In genomic region chr1:65148548-65149390, GRCh38 we compare ENCODE assay signal across 8 cellular contexts. TPM values are rescaled to one million over a fixed set of nuclear protein-coding genes. Genes with fewer than 3 reads are reported as not detected.
DNase-seq lines count a peak whose midpoint lies in the region; ATAC-seq lines count a peak whose summit lies in the region.

No MANE protein-coding gene starts in this region.

- WGBS in mesodermal cell (ENCODE audit: insufficient coverage in 2 of 2), 2 experiments, result 0% methylated on average over 41 to 62 of the region's 75 CpGs

- H3K27ac ChIP-seq in mesodermal cell (ENCODE audit: low read depth, low read length, severe bottlenecking), result no peak overlapping the region

- H3K36me3 Mint-ChIP-seq in activated CD4-positive, alpha-beta T cell treated with anti-CD3 and anti-CD28 coated beads for 36 hours (ENCODE audit: low read depth), result peaks cover 18% of the 10 kb centered on the region

- peak; percentile 78 for ATAC-seq in activated CD4-positive, alpha-beta T cell treated with anti-CD3 and anti-CD28 coated beads for 36 hours

- peak overlapping the region; percentile 82 for H3K27ac Mint-ChIP-seq in activated CD4-positive, alpha-beta T cell treated with anti-CD3 and anti-CD28 coated beads for 36 hours

- peak overlapping the region; percentile 85 for H3K4me3 Mint-ChIP-seq in activated CD4-positive, alpha-beta T cell treated with anti-CD3 and anti-CD28 coated beads for 36 hours

- POLR2A ChIA-PET in activated CD4-positive, alpha-beta T cell treated with anti-CD3 and anti-CD28 coated beads for 36 hours (lab: Charles Lee), result no interaction called here

- peaks cover 11% of the 10 kb centered on the region for H3K4me1 ChIP-seq in HAP-1
- H3K4me1 ChIP-seq in endocrine pancreas (ENCODE audit: control insufficient read depth, insufficient read depth, low read length), result no peaks in the 10 kb centered on the region
- peaks cover 5% of the 10 kb centered on the region for H3K4me1 ChIP-seq in mesodermal cell (ENCODE audit: control insufficient read depth, insufficient read depth, low read length, poor library complexity, severe bottlenecking)

- intact Hi-C loops in activated CD4-positive, alpha-beta T cell treated with anti-CD3 and anti-CD28 coated beads for 36 hours (cut with DNase I, micrococcal nuclease), result loop anchor here (1.0 to 10.0 kb wide), 10 partner anchors 60 to 1556 kb away; partner anchors contain the start of gene PGM1 (in 1 of the 2)

- CTCF ChIA-PET in activated CD4-positive, alpha-beta T cell treated with anti-CD3 and anti-CD28 coated beads for 36 hours (lab: Charles Lee), result interaction anchor here (0.9 to 1.1 kb wide), 2 partner anchors 71 to 86 kb away, joined by 4 to 6 read pairs; no protein-coding TSS in a partner anchor

- H3K36me3 ChIP-seq in HAP-1 (replicated peaks) (no peaks in the 10 kb centered on the region), endocrine pancreas (ENCODE audit: control insufficient read depth, insufficient read depth, low read length) (no peaks in the 10 kb centered on the region), mesodermal cell (ENCODE audit: control insufficient read depth, insufficient read depth, low read length) (no peaks in the 10 kb centered on the region)

- peak overlapping the region; percentile 48 for H3K9ac ChIP-seq in endocrine pancreas (ENCODE audit: control insufficient read depth, insufficient read depth, low read length)

- H3K27me3 ChIP-seq in HAP-1 (ENCODE audit: low read depth) (peaks cover 7% of the 10 kb centered on the region), endocrine pancreas (ENCODE audit: control insufficient read depth, insufficient read depth, low read length) (no peaks in the 10 kb centered on the region)

- H3K4me3 ChIP-seq in HAP-1 (peak overlapping the region; percentile 45), endocrine pancreas (ENCODE audit: control insufficient read depth, insufficient read depth, low read length) (peak overlapping the region; percentile 41), mesodermal cell (ENCODE audit: extremely low read depth, insufficient read depth, low read length, poor library complexity, severe bottlenecking) (peak overlapping the region; percentile 64)

- H3K9me3 ChIP-seq in HAP-1 (no peaks in the 10 kb centered on the region), endocrine pancreas (ENCODE audit: control insufficient read depth, low read length) (no peaks in the 10 kb centered on the region), mesodermal cell (ENCODE audit: control insufficient read depth, low read length) (no peaks in the 10 kb centered on the region)

- peaks cover 15% of the 10 kb centered on the region for H3K4me1 Mint-ChIP-seq in activated CD4-positive, alpha-beta T cell treated with anti-CD3 and anti-CD28 coated beads for 36 hours

- DNase-seq in NCI-H2107 treated with DMSO at 0.1 percent for 48 hours (lab: John Stamatoyannopoulos, UW; ENCODE audit: unreplicated experiment) (peak; percentile 22), NCI-H2107 (lab: John Stamatoyannopoulos, UW) (no peak), HAP-1 (ENCODE audit: low spot score in 2 of 2) (peak; percentile 16 to 62), LHCN-M2 (ENCODE audit: low read depth) (peak; percentile 60)
- DNase-seq in activated CD4-positive, alpha-beta T cell treated with anti-CD3 and anti-CD28 coated beads for 36 hours, result peak; percentile 88
- DNase-seq in stimulated activated naive CD4-positive, alpha-beta T cell treated with Interleukin-2 at 50 U/mL for 16 hours (lab: John Stamatoyannopoulos, UW), result peak; percentile 6

- peaks cover 43% of the 10 kb centered on the region for H3K27me3 Mint-ChIP-seq in activated CD4-positive, alpha-beta T cell treated with anti-CD3 and anti-CD28 coated beads for 36 hours

- no peaks in the 10 kb centered on the region for H3K9me3 Mint-ChIP-seq in activated CD4-positive, alpha-beta T cell treated with anti-CD3 and anti-CD28 coated beads for 36 hours (ENCODE audit: low read depth)

- in situ Hi-C loops in HAP-1 (cut with MboI; ENCODE audit: low sequenced_read_pairs), result loop anchor here (5.0 kb wide), 1 partner anchor 81 kb away; no protein-coding TSS in a partner anchor

RNA-seq across cellular contexts. Expression of gene AK4, which starts 0.8 kb away (rescaled TPM):
- total RNA-seq in LHCN-M2 (2014; rRNA removed), result 48.5 and 53.5 TPM in 2 replicates
- 25.6 TPM for polyA plus RNA-seq in LHCN-M2 (2012)
- 100 to 1,000 TPM in 1 of 2 experiments, 10 to 100 TPM in 1; 90.4 to 102 TPM for total RNA-seq in activated CD4-positive, alpha-beta T cell treated with anti-CD3 and anti-CD28 coated beads for 36 hours
- polyA plus RNA-seq in mesodermal cell (2013, experiment 1 of 2), result 5.0 TPM
- 6.6 TPM for polyA plus RNA-seq in mesodermal cell (2013, experiment 2 of 2)
